ENCODE assay signal across 20 cellular contexts in the genomic region with DNA sequence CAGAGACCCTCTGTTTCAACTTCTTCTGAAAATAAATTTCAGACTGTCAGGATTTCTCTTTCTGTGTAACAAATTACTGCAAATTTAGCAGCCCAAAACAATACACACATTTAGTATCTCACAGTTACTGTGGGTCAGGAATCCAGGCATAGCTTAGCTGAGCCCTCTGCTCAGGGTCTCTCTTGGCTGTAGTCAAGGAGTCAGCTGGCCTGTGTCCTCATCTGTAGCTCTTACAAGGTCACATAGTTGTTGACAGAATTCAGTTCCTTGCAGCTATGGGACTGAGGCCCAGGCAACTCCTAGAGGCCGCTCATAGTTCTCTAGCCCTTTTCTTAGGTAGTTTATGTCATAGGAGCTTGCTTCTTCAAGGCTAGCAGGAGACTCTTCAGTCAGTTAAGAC. TPM values are rescaled to one million over a fixed set of nuclear protein-coding genes. Genes with fewer than 3 reads are reported as not detected.
DNase-seq lines count a peak whose midpoint lies in the region; ATAC-seq, FAIRE-seq and TF ChIP-seq lines count a peak whose summit lies in the region.
"Had no signal": no experiment of that assay in that cellular context is flagged by ENCODE, and none has a peak within 500 bp of the region (broad histone marks: within the 10 kb centered on the region; RNA-seq: fewer than 3 reads in every experiment).

No MANE protein-coding gene starts in this region.

- H3K27ac Mint-ChIP-seq in stimulated activated naive CD8-positive, alpha-beta T cell treated with anti-CD3 and anti-CD28 coated beads, Interleukin-15, amount 100 ng/mL, for 72 hours = no peak overlapping the region
- H3K27ac Mint-ChIP-seq: memory B cell had no signal

- FAIRE-seq in H1 (lab: Jason Lieb, UNC) = no peak
- FAIRE-seq: G401.6 had no signal

- H3K27me3 ChIP-seq in H1 (replicated peaks in 1 of 4; ENCODE audit: control insufficient read depth in 3 of 4, extremely low read depth in 1 of 4, insufficient read depth in 3 of 4, low read length in 3 of 4) = no peaks in the 10 kb centered on the region
- no peaks in the 10 kb centered on the region for H3K27me3 ChIP-seq in right lobe of liver
- H3K27me3 ChIP-seq: colonic mucosa, gastroesophageal sphincter, neutrophil had no signal

- peaks cover 14 to 17% of the 10 kb centered on the region in 2 experiments for H4K20me1 ChIP-seq in H1 (replicated peaks in 1 of 2; ENCODE audit: control insufficient read depth in 1 of 2, insufficient read depth in 2 of 2, low read length in 2 of 2)

- H2BK120ac ChIP-seq in H1 (replicated peaks; ENCODE audit: low read depth, low read length) = no peak overlapping the region

- H3K9ac ChIP-seq in H1 (replicated peaks in 1 of 4; ENCODE audit: extremely low read depth in 1 of 4, low read depth in 3 of 4, low read length in 3 of 4) = no peak overlapping the region; a peak in 1 of 7 replicates

- TF ChIP-seq EP300 in H1 (IDR thresholded peaks at IDR 0.05; ENCODE audit: borderline replicate concordance in 1 of 2, low read depth in 2 of 2, low read length in 2 of 2) = no peak

- ATAC-seq in right lobe of liver (peak; percentile 24 to 44 (median 35)), GM19452 (IDR thresholded peaks at IDR 0.05; ENCODE audit: unreplicated experiment) (no peak)
- no peak for ATAC-seq in stimulated activated naive CD8-positive, alpha-beta T cell treated with anti-CD3 and anti-CD28 coated beads, Interleukin-15, amount 100 ng/mL, for 72 hours

- no peak overlapping the region for H4K5ac ChIP-seq in H1 (ENCODE audit: insufficient read length, low read depth, low read length)

- H3K36me3 ChIP-seq in H1 (ENCODE audit: control insufficient read depth in 2 of 4, insufficient read depth in 4 of 4, low read length in 3 of 4) = peaks cover 0 to 3% (median 0%) of the 10 kb centered on the region in 4 experiments; a peak in 1 of 8 replicates
- H3K36me3 ChIP-seq in right lobe of liver = no peaks in the 10 kb centered on the region
- H3K36me3 ChIP-seq: colonic mucosa, gastroesophageal sphincter, neutrophil had no signal

- no peak overlapping the region for H2AFZ ChIP-seq in H1 (ENCODE audit: low read length)

- H3K14ac ChIP-seq in H1 (ENCODE audit: insufficient read length) = no peak overlapping the region

- no peak overlapping the region; a peak in 1 of 4 replicates for H3K4me2 ChIP-seq in H1 (ENCODE audit: insufficient read depth in 1 of 2, low read depth in 2 of 2, low read length in 2 of 2)

- no peaks in the 10 kb centered on the region for H3K9me3 Mint-ChIP-seq in stimulated activated naive CD8-positive, alpha-beta T cell treated with anti-CD3 and anti-CD28 coated beads, Interleukin-15, amount 100 ng/mL, for 72 hours
- H3K9me3 Mint-ChIP-seq: memory B cell had no signal

- no peak overlapping the region for H4K91ac ChIP-seq in H1 (replicated peaks; ENCODE audit: insufficient read length, low read length)

- H2BK20ac ChIP-seq in H1 (ENCODE audit: low read length) = no peak overlapping the region

- H3K4me1 ChIP-seq in H1 (replicated peaks in 1 of 4; ENCODE audit: control insufficient read depth in 3 of 4, insufficient read depth in 4 of 4, low read length in 3 of 4) = peaks cover 5 to 16% (median 11%) of the 10 kb centered on the region in 4 experiments
- H3K4me1 ChIP-seq in right lobe of liver = peaks cover 0 to 15% (median 4%) of the 10 kb centered on the region in 4 donors

- TF ChIP-seq POLR2A in H1 (IDR thresholded peaks at IDR 0.05; ENCODE audit: control extremely low read depth in 1 of 2, low read depth in 2 of 2, low read length in 2 of 2) (no peak), right lobe of liver (IDR thresholded peaks at IDR 0.05) (no peak)

- CTCF ChIA-PET in H1 (lab: Charles Lee; ENCODE audit: partially characterized antibody) = interaction anchor here (0.6 to 2.6 kb wide), 7 partner anchors 16 to 464 kb away, joined by 3 to 13 read pairs (median 3); no protein-coding TSS in a partner anchor

- no peak for DNase-seq in H1 (ENCODE audit: low read depth in 1 of 2, low spot score in 2 of 2)
- no peak for DNase-seq in right lobe of liver
- DNase-seq in substantia nigra (lab: John Stamatoyannopoulos, UW) = peak in 1 of 49 donors; percentile 8
- no peak for DNase-seq in DMS 273 (lab: John Stamatoyannopoulos, UW; ENCODE audit: unreplicated experiment)
- no peak for DNase-seq in NCI-H128 (lab: John Stamatoyannopoulos, UW; ENCODE audit: unreplicated experiment)
- no peak for DNase-seq in stimulated activated naive CD8-positive, alpha-beta T cell treated with anti-CD3 and anti-CD28 coated beads, Interleukin-15, amount 100 ng/mL, for 72 hours
- DNase-seq: activated effector memory CD4-positive, alpha-beta T cell treated with anti-CD3 and anti-CD28 coated beads, Interleukin-2, amount 50 U/mL, for 16 hours; colonic mucosa; NCI-H1048; NCI-H774; PC-3; stimulated activated CD4-positive, alpha-beta T cell treated with anti-CD3 and anti-CD28 coated beads, Interleukin-2, amount 100 ng/mL, for 48 hours; T1000 had no signal

- no peak overlapping the region for H3K56ac ChIP-seq in H1 (replicated peaks; ENCODE audit: insufficient read length, low read depth, low read length)

- H3K23ac ChIP-seq in H1 (ENCODE audit: insufficient read length) = no peak overlapping the region

- intact Hi-C loops in right lobe of liver (cut with DNase I) = no loop called here

- peak overlapping the region; percentile 3; the same call in 1 of the 2 replicates for H2BK5ac ChIP-seq in H1 (ENCODE audit: low read depth, low read length)

- no peak overlapping the region for H2BK15ac ChIP-seq in H1 (ENCODE audit: low read length)

- H3K4me3 ChIP-seq in H1 (ENCODE audit: extremely low read depth in 1 of 4, insufficient read depth in 2 of 4, low read depth in 3 of 4, low read length in 4 of 4) (no peak overlapping the region), right lobe of liver (no peak overlapping the region)
- H3K4me3 ChIP-seq: colonic mucosa, gastroesophageal sphincter, K562 had no signal

- no peaks in the 10 kb centered on the region for H3K27me3 Mint-ChIP-seq in stimulated activated naive CD8-positive, alpha-beta T cell treated with anti-CD3 and anti-CD28 coated beads, Interleukin-15, amount 100 ng/mL, for 72 hours
- H3K27me3 Mint-ChIP-seq: memory B cell had no signal

- no peak overlapping the region for H2BK12ac ChIP-seq in H1 (ENCODE audit: low read depth, low read length)

- H2AK5ac ChIP-seq in H1 (ENCODE audit: low read depth, low read length) = no peak overlapping the region

- 86% methylated on average over 1 of the region's 1 CpG; no CpG with 5 or more reads in 1 of the 2 experiments for WGBS in H1 (ENCODE audit: extremely low coverage in 1 of 2, insufficient coverage in 1 of 2, insufficient read length in 1 of 2, insufficient replicate concordance in 2 of 2, low coverage in 1 of 2, low lambda C conversion rate in 2 of 2, missing lambda C conversion rate in 1 of 2), 2 experiments
- 100% methylated on average over 1 of the region's 1 CpG for WGBS in right lobe of liver (ENCODE audit: insufficient coverage, low coverage, low lambda C conversion rate, missing lambda C conversion rate)

- H3K4me1 Mint-ChIP-seq in stimulated activated naive CD8-positive, alpha-beta T cell treated with anti-CD3 and anti-CD28 coated beads, Interleukin-15, amount 100 ng/mL, for 72 hours = peaks cover 28% of the 10 kb centered on the region

- H3K27ac ChIP-seq in VCaP (peak overlapping the region; percentile 52), H1 (ENCODE audit: low read depth, low read length) (no peak overlapping the region), right lobe of liver (no peak overlapping the region), substantia nigra (ENCODE audit: low read depth, low read length, poor library complexity, severe bottlenecking) (peak overlapping the region; percentile 59)
- H3K27ac ChIP-seq: colonic mucosa, gastroesophageal sphincter, neutrophil had no signal

- TF ChIP-seq RAD21 in H1 (IDR thresholded peaks at IDR 0.05 in 1 of 2, conservative IDR thresholded peaks at IDR 0.05 in 1 of 2; ENCODE audit: low read depth in 2 of 2, low read length in 2 of 2) = no peak

- no peak overlapping the region for H4K8ac ChIP-seq in H1 (ENCODE audit: extremely low read depth, insufficient read depth, low read length)

- TF ChIP-seq CTCF in VCaP (conservative IDR thresholded peaks at IDR 0.05) (no peak), H1 (IDR thresholded peaks at IDR 0.05; ENCODE audit: control extremely low read depth in 1 of 3, insufficient read depth in 1 of 3, low read depth in 1 of 3, low read length in 3 of 3) (no peak), right lobe of liver (IDR thresholded peaks at IDR 0.05) (no peak)

- POLR2A ChIA-PET in H1 (lab: Charles Lee; ENCODE audit: partially characterized antibody) = interaction anchor here (0.7 to 4.1 kb wide), 5 partner anchors 52 to 89 kb away, joined by 3 to 13 read pairs (median 3); partner anchors contain the start of genes NKIRAS1 and RPL15

- H3K79me1 ChIP-seq in H1 (ENCODE audit: low read depth, low read length) = no peaks in the 10 kb centered on the region

- no peak overlapping the region for H3K18ac ChIP-seq in H1 (ENCODE audit: extremely low read depth, low read length)

- H3K9me3 ChIP-seq in H1 (ENCODE audit: insufficient read depth in 2 of 2, low read depth in 1 of 2, low read length in 1 of 2) (no peaks in the 10 kb centered on the region), right lobe of liver (no peaks in the 10 kb centered on the region)
- H3K9me3 ChIP-seq: colonic mucosa, gastroesophageal sphincter, neutrophil had no signal

- H3K23me2 ChIP-seq in H1 (ENCODE audit: low read depth, low read length) = no peaks in the 10 kb centered on the region; the same call in 1 of the 2 replicates

- no peak overlapping the region for H3K4ac ChIP-seq in H1 (replicated peaks; ENCODE audit: insufficient read length, low read depth, low read length)

- peaks cover 0 to 90% of the 10 kb centered on the region in 2 experiments; a peak in 2 of 4 replicates for H3K79me2 ChIP-seq in H1 (ENCODE audit: control insufficient read depth in 1 of 2, insufficient read depth in 2 of 2, low read length in 2 of 2)

- no peak overlapping the region for H3K4me3 Mint-ChIP-seq in stimulated activated naive CD8-positive, alpha-beta T cell treated with anti-CD3 and anti-CD28 coated beads, Interleukin-15, amount 100 ng/mL, for 72 hours
- H3K4me3 Mint-ChIP-seq: memory B cell had no signal

RNA-seq across cellular contexts. Expression of gene NKIRAS1, which starts 51.8 kb away (rescaled TPM):
- 7.0 and 7.6 TPM in 2 replicates for total RNA-seq in H1 (2021; fragmentation: NEBNext Ultra II Directional; extraction: Animal tissue kit (Norgen Biotek cat#: 25700))
- 1.8 and 3.4 TPM in 2 replicates for polyA plus RNA-seq in H1 (2011; rRNA removed)
- polyA plus RNA-seq in H1 (2011; cell fraction: cytosol; rRNA removed) = 4.4 TPM
- 1.5 TPM for polyA plus RNA-seq in H1 (2011; cell fraction: nucleus; rRNA removed)
- polyA plus RNA-seq in H1 (2012, experiment 1 of 2) = 3.6 to 7.2 TPM (median 5.0 TPM) in 4 replicates
- 0.88 TPM for polyA plus RNA-seq in H1 (2012, experiment 2 of 2)
- polyA plus RNA-seq in H1 (2013, experiment 1 of 2) = 4.2 TPM
- polyA plus RNA-seq in H1 (2013, experiment 2 of 2) = 4.4 TPM
- 3.1 and 3.9 TPM in 2 replicates for polyA minus RNA-seq in H1 (2011; rRNA and poly(A)+ RNA removed)
- 3.3 TPM for polyA minus RNA-seq in H1 (2011; cell fraction: cytosol; rRNA and poly(A)+ RNA removed)
- 8.5 TPM for polyA minus RNA-seq in H1 (2011; cell fraction: nucleus; rRNA and poly(A)+ RNA removed)
- total RNA-seq in right lobe of liver = 10 to 100 TPM in 2 of 6 experiments, 1 to 10 TPM in 4; 7.0 to 14.2 (median 8.5) TPM

RNA-seq across cellular contexts. Expression of gene RPL15, which starts 52.0 kb away (rescaled TPM):
- total RNA-seq in H1 (2021; fragmentation: NEBNext Ultra II Directional; extraction: Animal tissue kit (Norgen Biotek cat#: 25700)) = 2,767 and 2,819 TPM in 2 replicates
- polyA plus RNA-seq in H1 (2011; rRNA removed) = 6,473 and 6,491 TPM in 2 replicates
- 6,660 TPM for polyA plus RNA-seq in H1 (2011; cell fraction: cytosol; rRNA removed)
- polyA plus RNA-seq in H1 (2011; cell fraction: nucleus; rRNA removed) = 3,832 TPM
- polyA plus RNA-seq in H1 (2012, experiment 1 of 2) = 3,531 to 4,386 TPM (median 4,298 TPM) in 4 replicates
- 9,956 TPM for polyA plus RNA-seq in H1 (2012, experiment 2 of 2)
- 2,824 TPM for polyA plus RNA-seq in H1 (2013, experiment 1 of 2)
- polyA plus RNA-seq in H1 (2013, experiment 2 of 2) = 2,851 TPM
- 1,830 and 1,953 TPM in 2 replicates for polyA minus RNA-seq in H1 (2011; rRNA and poly(A)+ RNA removed)
- 1,561 TPM for polyA minus RNA-seq in H1 (2011; cell fraction: cytosol; rRNA and poly(A)+ RNA removed)
- 1,070 TPM for polyA minus RNA-seq in H1 (2011; cell fraction: nucleus; rRNA and poly(A)+ RNA removed)
- 100 to 1,000 TPM; 572 to 932 (median 636) TPM for total RNA-seq in right lobe of liver

RNA-seq across cellular contexts. Expression of gene UBE2E1, which starts 59.2 kb away (rescaled TPM):
- 130 and 141 TPM in 2 replicates for total RNA-seq in H1 (2021; fragmentation: NEBNext Ultra II Directional; extraction: Animal tissue kit (Norgen Biotek cat#: 25700))
- 56.8 and 109 TPM in 2 replicates for polyA plus RNA-seq in H1 (2011; rRNA removed)
- 109 TPM for polyA plus RNA-seq in H1 (2011; cell fraction: cytosol; rRNA removed)
- 50.2 TPM for polyA plus RNA-seq in H1 (2011; cell fraction: nucleus; rRNA removed)
- 99.3 to 185 TPM (median 114 TPM) in 4 replicates for polyA plus RNA-seq in H1 (2012, experiment 1 of 2)
- 26.5 TPM for polyA plus RNA-seq in H1 (2012, experiment 2 of 2)
- polyA plus RNA-seq in H1 (2013, experiment 1 of 2) = 152 TPM
- polyA plus RNA-seq in H1 (2013, experiment 2 of 2) = 161 TPM
- 62.1 and 106 TPM in 2 replicates for polyA minus RNA-seq in H1 (2011; rRNA and poly(A)+ RNA removed)
- 82.1 TPM for polyA minus RNA-seq in H1 (2011; cell fraction: cytosol; rRNA and poly(A)+ RNA removed)
- polyA minus RNA-seq in H1 (2011; cell fraction: nucleus; rRNA and poly(A)+ RNA removed) = 70.1 TPM
- 10 to 100 TPM; 20.8 to 40.4 (median 29.7) TPM for total RNA-seq in right lobe of liver

Comparison
In these comparisons a context has a peak if more than half of its experiments do, and no peak if none do; other contexts are left out.
1. H3K27ac ChIP-seq: peak in VCaP (single experiment) and substantia nigra (single experiment); none in H1 (single experiment) and right lobe of liver (0 of 3).
2. ATAC-seq: peak in right lobe of liver (4 of 4); none in stimulated activated naive CD8-positive, alpha-beta T cell treated with anti-CD3 and anti-CD28 coated beads, Interleukin-15, amount 100 ng/mL, for 72 hours (single experiment) and GM19452 (single experiment).